In the genomic region with DNA sequence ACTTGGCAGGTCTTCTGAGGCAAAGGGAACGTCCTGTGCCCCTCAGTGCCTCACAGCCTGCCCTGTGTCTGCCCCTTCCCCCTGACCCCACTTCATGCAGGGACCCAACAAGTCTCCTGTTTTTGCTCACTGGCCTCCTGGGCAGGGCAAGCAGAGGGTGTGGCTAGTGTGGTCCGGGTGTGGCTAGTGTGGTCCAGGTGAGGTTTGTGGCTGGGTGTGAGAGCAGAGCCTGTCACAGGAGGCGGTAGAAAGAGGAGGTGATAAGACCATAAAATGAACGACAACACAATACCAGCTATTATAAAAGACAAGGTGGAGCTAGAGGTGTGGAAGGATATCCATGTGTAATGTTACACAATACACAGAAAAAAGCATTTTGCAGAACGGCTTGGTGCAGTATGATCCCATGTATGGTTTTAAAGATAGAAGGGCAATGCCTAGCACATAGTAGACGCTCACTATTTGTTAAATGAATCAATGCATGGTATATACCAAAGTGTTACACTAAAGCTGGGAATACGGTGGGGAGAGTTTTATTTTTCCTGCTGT, we compare ENCODE assay signal across 13 cellular contexts.
"Had no signal": no experiment of that assay in that cellular context is flagged by ENCODE, and none has a peak within 500 bp of the region (broad histone marks: within the 10 kb centered on the region; RNA-seq: fewer than 3 reads in every experiment).

No MANE protein-coding gene starts in this region.

- H3K36me3 ChIP-seq: tibial nerve had no signal

- ATAC-seq: left lobe of liver had no signal

- H3K9me3 ChIP-seq: tibial nerve had no signal

- FAIRE-seq: islet of Langerhans had no signal

- H3K27ac ChIP-seq: tibial nerve had no signal

- H3K4me3 ChIP-seq: coronary artery, tibial nerve had no signal

- DNase-seq: activated CD4-positive, alpha-beta T cell treated with anti-CD3 and anti-CD28 coated beads for 4 hours; activated gamma-delta T cell treated with Interleukin-2 at 50 U/mL for 16 hours; activated T-cell treated with anti-CD3 and anti-CD28 coated beads, Interleukin-2, amount 50 U/mL, for 48 hours; caudate nucleus; effector CD4-positive, alpha-beta T cell; foreskin melanocyte; head of caudate nucleus; mammary epithelial cell; SHP77 treated with DMSO at 0.1 percent for 48 hours had no signal

- H3K27me3 ChIP-seq: tibial nerve had no signal
